Comparison of ENCODE assay signal across 12 cellular contexts in the genomic region with DNA sequence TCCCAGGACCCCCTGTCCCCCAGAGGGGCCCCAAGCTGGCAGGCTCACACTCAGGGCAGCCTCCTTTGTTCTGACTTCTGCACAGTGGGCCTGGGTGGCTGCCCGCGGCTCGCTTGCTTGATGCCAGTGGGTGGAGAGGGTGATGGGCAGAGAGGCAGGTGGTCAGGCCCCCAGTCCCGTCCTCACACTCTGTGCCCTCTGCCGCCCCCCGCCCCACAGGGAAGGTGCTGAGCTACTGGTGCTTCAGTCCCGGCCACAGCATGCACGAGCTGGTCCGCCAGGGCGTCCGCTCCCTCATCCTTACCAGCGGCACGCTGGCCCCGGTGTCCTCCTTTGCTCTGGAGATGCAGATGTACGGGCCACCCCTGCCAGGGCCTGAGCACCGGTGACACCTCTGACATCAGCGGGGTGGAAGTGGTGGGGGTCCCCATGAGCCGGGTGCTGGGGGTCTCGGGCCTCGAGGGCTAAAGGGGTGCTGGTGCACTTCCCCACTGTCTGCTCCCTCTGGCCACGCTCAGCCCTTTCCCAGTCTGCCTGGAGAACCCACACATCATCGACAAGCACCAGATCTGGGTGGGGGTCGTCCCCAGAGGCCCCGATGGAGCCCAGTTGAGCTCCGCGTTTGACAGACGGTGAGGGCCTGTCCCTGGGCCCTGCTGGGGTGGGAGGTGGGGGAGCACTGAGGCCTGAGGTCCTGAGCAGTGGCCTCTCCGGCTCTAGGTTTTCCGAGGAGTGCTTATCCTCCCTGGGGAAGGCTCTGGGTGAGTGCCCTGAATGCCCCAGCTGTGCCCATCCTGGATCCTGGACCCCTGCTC. TPM values are rescaled to one million over a fixed set of nuclear protein-coding genes. Genes with fewer than 3 reads are reported as not detected.
DNase-seq lines count a peak whose midpoint lies in the region; ATAC-seq and TF ChIP-seq lines count a peak whose summit lies in the region.
"Had no signal": no experiment of that assay in that cellular context is flagged by ENCODE, and none has a peak within 500 bp of the region (broad histone marks: within the 10 kb centered on the region; RNA-seq: fewer than 3 reads in every experiment).

No MANE protein-coding gene starts in this region.

- intact Hi-C loops in breast epithelium (cut with DNase I; ENCODE audit: low total_unique reads) = no loop called here
- intact Hi-C loops in mammary epithelial cell (cut with micrococcal nuclease) = no loop called here
- intact Hi-C loops in ovary (cut with DNase I) = no loop called here
- intact Hi-C loops in transverse colon (cut with DNase I; ENCODE audit: low total_unique reads) = no loop called here

- no peaks in the 10 kb centered on the region for H4K20me1 ChIP-seq in mammary epithelial cell (ENCODE audit: insufficient read depth, low read length)

- TF ChIP-seq EP300 in ovary (IDR thresholded peaks at IDR 0.05) (no peak), transverse colon (IDR thresholded peaks at IDR 0.05; ENCODE audit: low read depth) (no peak)

- no peaks in the 10 kb centered on the region for H3K4me1 Mint-ChIP-seq in endodermal cell
- H3K4me1 Mint-ChIP-seq: activated naive CD8-positive, alpha-beta T cell treated with anti-CD3 and anti-CD28 coated beads, Interleukin-2, amount 10 ng/mL, durations not matched to agents 7 days and 5 days had no signal

- WGBS in mammary epithelial cell (ENCODE audit: low coverage, missing lambda C conversion rate) = 97% methylated on average over 12 of the region's 29 CpGs
- 95 to 97% methylated on average over 18 to 29 of the region's 29 CpGs for WGBS in endodermal cell (ENCODE audit: insufficient coverage in 1 of 2, insufficient read length in 1 of 2), 2 experiments
- WGBS in ovary, 3 donors = 83 to 89% (median 86%) methylated on average over 29 of the region's 29 CpGs
- WGBS in transverse colon (ENCODE audit: low coverage in 1 of 2), 2 donors = 91% methylated on average over 24 of the region's 29 CpGs; no CpG with 5 or more reads in 1 of the 2 donors

- no peaks in the 10 kb centered on the region for H3K27me3 ChIP-seq in breast epithelium
- H3K27me3 ChIP-seq in mammary epithelial cell (ENCODE audit: insufficient read depth, low read length) = no peaks in the 10 kb centered on the region
- H3K27me3 ChIP-seq in endodermal cell (ENCODE audit: control insufficient read depth, insufficient read depth, low read length, poor library complexity, severe bottlenecking) = no peaks in the 10 kb centered on the region
- H3K27me3 ChIP-seq in ovary = no peaks in the 10 kb centered on the region
- H3K27me3 ChIP-seq in transverse colon = no peaks in the 10 kb centered on the region

- no peak overlapping the region for H3K27ac Mint-ChIP-seq in endodermal cell
- H3K27ac Mint-ChIP-seq: activated naive CD8-positive, alpha-beta T cell treated with anti-CD3 and anti-CD28 coated beads, Interleukin-2, amount 10 ng/mL, durations not matched to agents 7 days and 5 days had no signal

- TF ChIP-seq CTCF in breast epithelium (IDR thresholded peaks at IDR 0.05) (no peak), mammary epithelial cell (conservative IDR thresholded peaks at IDR 0.05 in 1 of 2, IDR thresholded peaks at IDR 0.05 in 1 of 2; ENCODE audit: extremely low read depth in 1 of 2, insufficient read depth in 1 of 2, low read depth in 1 of 2, low read length in 2 of 2) (no peak), endodermal cell (conservative IDR thresholded peaks at IDR 0.05) (no peak), ovary (IDR thresholded peaks at IDR 0.05) (no peak), transverse colon (IDR thresholded peaks at IDR 0.05) (no peak)

- DNase-seq in breast epithelium (ENCODE audit: low spot score in 2 of 2) (no peak), mammary epithelial cell (no peak), endodermal cell (no peak), ovary (peak in 3 of 5 donors; percentile 42 to 54 (median 46)), transverse colon (no peak), NCI-H82 (lab: John Stamatoyannopoulos, UW) (no peak), iPS-NIHi7 (ENCODE audit: extremely low spot score) (no peak)
- DNase-seq: ACHN; activated naive CD8-positive, alpha-beta T cell treated with anti-CD3 and anti-CD28 coated beads, Interleukin-2, amount 10 ng/mL, durations not matched to agents 7 days and 5 days; effector memory CD4-positive, alpha-beta T cell had no signal

- ATAC-seq in GM21717 (IDR thresholded peaks at IDR 0.05; ENCODE audit: unreplicated experiment) = no peak

- H3K9me3 ChIP-seq in breast epithelium = no peaks in the 10 kb centered on the region
- no peaks in the 10 kb centered on the region for H3K9me3 ChIP-seq in mammary epithelial cell (replicated peaks; ENCODE audit: insufficient read depth, low read length)
- no peaks in the 10 kb centered on the region for H3K9me3 ChIP-seq in endodermal cell (ENCODE audit: control insufficient read depth, low read length)
- H3K9me3 ChIP-seq in ovary = no peaks in the 10 kb centered on the region
- H3K9me3 ChIP-seq in transverse colon = no peaks in the 10 kb centered on the region

- H3K27ac ChIP-seq in breast epithelium (peak overlapping the region; percentile 45 to 96), mammary epithelial cell (ENCODE audit: insufficient read depth, low read depth, low read length) (no peak overlapping the region), endodermal cell (ENCODE audit: low read depth, low read length) (peak overlapping the region; percentile 81), ovary (no peak overlapping the region), transverse colon (peak overlapping the region; percentile 53 to 80 (median 72))
- H3K27ac ChIP-seq: PC-9 had no signal

- H3K4me3 ChIP-seq in breast epithelium = no peak overlapping the region
- no peak overlapping the region for H3K4me3 ChIP-seq in mammary epithelial cell (replicated peaks in 1 of 3; ENCODE audit: insufficient read depth in 1 of 3, low read depth in 2 of 3, low read length in 3 of 3)
- H3K4me3 ChIP-seq in endodermal cell (ENCODE audit: low read length) = no peak overlapping the region
- no peak overlapping the region for H3K4me3 ChIP-seq in ovary
- H3K4me3 ChIP-seq in transverse colon = no peak overlapping the region
- H3K4me3 ChIP-seq: PC-9 had no signal

- no peaks in the 10 kb centered on the region for H3K27me3 Mint-ChIP-seq in endodermal cell (ENCODE audit: insufficient read depth)
- H3K27me3 Mint-ChIP-seq: activated naive CD8-positive, alpha-beta T cell treated with anti-CD3 and anti-CD28 coated beads, Interleukin-2, amount 10 ng/mL, durations not matched to agents 7 days and 5 days had no signal

- no peak overlapping the region for H3K4me2 ChIP-seq in mammary epithelial cell (ENCODE audit: insufficient read depth, low read depth, low read length)

- in situ Hi-C loops in mammary epithelial cell (cut with MboI; ENCODE audit: low sequenced_read_pairs in 2 of 2) (no loop called here), transverse colon (cut with MboI; ENCODE audit: low pct_ligation_motif_present in 1 of 4, low pct_unique_long_range_greater_than_20kb in 1 of 4, low sequenced_read_pairs in 3 of 4) (no loop called here)

- peaks cover 5 to 13% of the 10 kb centered on the region in 2 donors for H3K4me1 ChIP-seq in breast epithelium
- H3K4me1 ChIP-seq in mammary epithelial cell (ENCODE audit: insufficient read depth, low read length) = peaks cover 27% of the 10 kb centered on the region
- H3K4me1 ChIP-seq in endodermal cell (ENCODE audit: control insufficient read depth, insufficient read depth, low read length) = no peaks in the 10 kb centered on the region
- H3K4me1 ChIP-seq in ovary (ENCODE audit: insufficient read depth) = peaks cover 10% of the 10 kb centered on the region
- H3K4me1 ChIP-seq in transverse colon = peaks cover 24 to 64% (median 56%) of the 10 kb centered on the region in 4 donors

- TF ChIP-seq POLR2A in breast epithelium (IDR thresholded peaks at IDR 0.05) (no peak), ovary (IDR thresholded peaks at IDR 0.05) (no peak), transverse colon (IDR thresholded peaks at IDR 0.05) (no peak)

- no peak overlapping the region for H3K4me3 Mint-ChIP-seq in endodermal cell
- H3K4me3 Mint-ChIP-seq: activated naive CD8-positive, alpha-beta T cell treated with anti-CD3 and anti-CD28 coated beads, Interleukin-2, amount 10 ng/mL, durations not matched to agents 7 days and 5 days had no signal

- no peaks in the 10 kb centered on the region for H3K9me3 Mint-ChIP-seq in endodermal cell
- H3K9me3 Mint-ChIP-seq: activated naive CD8-positive, alpha-beta T cell treated with anti-CD3 and anti-CD28 coated beads, Interleukin-2, amount 10 ng/mL, durations not matched to agents 7 days and 5 days had no signal

- H2AFZ ChIP-seq in mammary epithelial cell (ENCODE audit: low read depth, low read length) = no peak overlapping the region
- H2AFZ ChIP-seq: PC-9 had no signal

- no peaks in the 10 kb centered on the region for H3K79me2 ChIP-seq in mammary epithelial cell (ENCODE audit: insufficient read depth, low read length)

- H3K36me3 Mint-ChIP-seq in endodermal cell (ENCODE audit: low read depth) = peaks cover 4% of the 10 kb centered on the region

- H3K9ac ChIP-seq in mammary epithelial cell (ENCODE audit: insufficient read depth, low read length) (no peak overlapping the region), endodermal cell (ENCODE audit: extremely low read depth, low read length, poor library complexity, severe bottlenecking) (no peak overlapping the region)

- dilution Hi-C loops in mammary epithelial cell (cut with HindIII; ENCODE audit: low sequenced_read_pairs) = no loop called here

- BruUV-seq in mammary epithelial cell (replicated peaks; lab: Mats Ljungman, UMichigan) = no TSS peak

- no peaks in the 10 kb centered on the region for H3K36me3 ChIP-seq in breast epithelium
- no peaks in the 10 kb centered on the region for H3K36me3 ChIP-seq in mammary epithelial cell (ENCODE audit: insufficient read depth, low read length)
- no peaks in the 10 kb centered on the region for H3K36me3 ChIP-seq in endodermal cell (ENCODE audit: control insufficient read depth, insufficient read depth, low read length)
- H3K36me3 ChIP-seq in ovary = no peaks in the 10 kb centered on the region
- no peaks in the 10 kb centered on the region for H3K36me3 ChIP-seq in transverse colon

- CTCF ChIA-PET in mammary epithelial cell (lab: Charles Lee; ENCODE audit: low non-redundant PET) = no interaction called here

RNA-seq across cellular contexts. Expression of gene TNFRSF6B, which starts 8.8 kb away (rescaled TPM):
- 10 to 100 TPM in 1 of 3 donors, 1 to 10 TPM in 2; 2.8 to 40.0 (median 7.4) TPM for total RNA-seq in breast epithelium
- 10 to 100 TPM in 1 of 2 donors, 1 to 10 TPM in 1; 8.3 to 76.5 TPM for total RNA-seq in mammary epithelial cell
- 461 TPM for polyA plus RNA-seq in mammary epithelial cell
- 35.7 TPM for polyA minus RNA-seq in mammary epithelial cell
- not detected for total RNA-seq in endodermal cell
- 2.0 TPM for polyA plus RNA-seq in endodermal cell (2013, experiment 1 of 2)
- polyA plus RNA-seq in endodermal cell (2013, experiment 2 of 2) = 1.1 TPM
- total RNA-seq in ovary = 1 to 10 TPM; 2.0 to 6.4 (median 4.1) TPM
- polyA plus RNA-seq in ovary = 1 to 10 TPM in 1 of 2 donors, not detected in 1; 7.0 TPM
- total RNA-seq in transverse colon = 10 to 100 TPM in 3 of 4 donors, 1 to 10 TPM in 1; 4.2 to 34.4 (median 13.6) TPM
- total RNA-seq: activated naive CD8-positive, alpha-beta T cell treated with anti-CD3 and anti-CD28 coated beads, Interleukin-2, amount 10 ng/mL, durations not matched to agents 7 days and 5 days; PC-9 had no signal

RNA-seq across cellular contexts. Expression of gene ARFRP1, which starts 20.1 kb away (rescaled TPM):
- total RNA-seq in breast epithelium = 10 to 100 TPM; 30.7 to 41.0 (median 32.3) TPM
- 10 to 100 TPM; 28.8 to 61.1 TPM for total RNA-seq in mammary epithelial cell
- polyA plus RNA-seq in mammary epithelial cell = 35.9 TPM
- polyA minus RNA-seq in mammary epithelial cell = 31.2 TPM
- 10 to 100 TPM; 41.6 to 46.2 TPM for total RNA-seq in endodermal cell
- 17.2 TPM for polyA plus RNA-seq in endodermal cell (2013, experiment 1 of 2)
- 13.7 TPM for polyA plus RNA-seq in endodermal cell (2013, experiment 2 of 2)
- 10 to 100 TPM; 25.6 to 59.5 (median 47.4) TPM for total RNA-seq in ovary
- 10 to 100 TPM; 15.3 to 38.5 TPM for polyA plus RNA-seq in ovary
- 10 to 100 TPM; 46.2 to 75.4 (median 56.2) TPM for total RNA-seq in transverse colon

RNA-seq across cellular contexts. Expression of gene ZGPAT, which starts 20.2 kb away (rescaled TPM):
- 10 to 100 TPM; 17.6 to 26.9 (median 24.9) TPM for total RNA-seq in breast epithelium
- 10 to 100 TPM; 11.8 to 20.9 TPM for total RNA-seq in mammary epithelial cell
- 13.2 TPM for polyA plus RNA-seq in mammary epithelial cell
- polyA minus RNA-seq in mammary epithelial cell = 6.8 TPM
- total RNA-seq in endodermal cell = 10 to 100 TPM; 28.8 to 29.5 TPM
- 20.8 TPM for polyA plus RNA-seq in endodermal cell (2013, experiment 1 of 2)
- 22.4 TPM for polyA plus RNA-seq in endodermal cell (2013, experiment 2 of 2)
- 10 to 100 TPM; 14.0 to 25.6 (median 18.9) TPM for total RNA-seq in ovary
- polyA plus RNA-seq in ovary = 10 to 100 TPM in 1 of 2 donors, 1 to 10 TPM in 1; 1.7 to 26.4 TPM
- total RNA-seq in transverse colon = 100 to 1,000 TPM in 2 of 4 donors, 10 to 100 TPM in 2; 29.1 to 346 (median 76.5) TPM

RNA-seq across cellular contexts. Expression of gene RTEL1, which starts 29.5 kb away (rescaled TPM):
- total RNA-seq in breast epithelium = 10 to 100 TPM; 12.5 to 22.3 (median 15.1) TPM
- 10 to 100 TPM in 1 of 2 donors, 1 to 10 TPM in 1; 8.0 to 32.5 TPM for total RNA-seq in mammary epithelial cell
- 11.5 TPM for polyA plus RNA-seq in mammary epithelial cell
- polyA minus RNA-seq in mammary epithelial cell = 87.4 TPM
- total RNA-seq in endodermal cell = 10 to 100 TPM; 33.9 to 36.7 TPM
- polyA plus RNA-seq in endodermal cell (2013, experiment 1 of 2) = 17.6 TPM
- polyA plus RNA-seq in endodermal cell (2013, experiment 2 of 2) = 14.2 TPM
- 10 to 100 TPM; 17.0 to 44.2 (median 24.1) TPM for total RNA-seq in ovary
- polyA plus RNA-seq in ovary = 10 to 100 TPM in 1 of 2 donors, 1 to 10 TPM in 1; 6.2 to 11.9 TPM
- 10 to 100 TPM; 18.8 to 84.9 (median 24.1) TPM for total RNA-seq in transverse colon

RNA-seq across cellular contexts. Expression of gene STMN3, which starts 34.4 kb away (rescaled TPM):
- total RNA-seq in breast epithelium (10 to 100 TPM; 11.8 to 19.6 (median 17.7) TPM), mammary epithelial cell (1 to 10 TPM; 7.5 to 8.5 TPM), endodermal cell (10 to 100 TPM in 1 of 2 donors, 1 to 10 TPM in 1; 6.7 to 18.3 TPM), ovary (10 to 100 TPM; 17.3 to 91.1 (median 58.7) TPM), transverse colon (1 to 10 TPM in 3 of 4 donors, under 1 TPM in 1; 0.75 to 7.1 (median 4.4) TPM)
- polyA plus RNA-seq in mammary epithelial cell (15.2 TPM), ovary (10 to 100 TPM in 1 of 2 donors, 1 to 10 TPM in 1; 7.4 to 62.1 TPM)
- polyA minus RNA-seq in mammary epithelial cell = 10.4 TPM
- polyA plus RNA-seq in endodermal cell (2013, experiment 1 of 2) = 52.0 TPM
- 47.9 TPM for polyA plus RNA-seq in endodermal cell (2013, experiment 2 of 2)

Comparison
In these comparisons a context has a peak if more than half of its experiments do, and no peak if none do; other contexts are left out.
1. H3K27ac ChIP-seq: peak in breast epithelium (2 of 2), endodermal cell (single experiment) and transverse colon (4 of 4); none in mammary epithelial cell (single experiment) and ovary (0 of 2).
2. DNase-seq: peak in ovary (3 of 5); none in breast epithelium (0 of 2), mammary epithelial cell (single experiment), endodermal cell (single experiment), transverse colon (single experiment), NCI-H82 (single experiment) and iPS-NIHi7 (single experiment).